ENCODE assay signal across 8 cellular contexts in genomic region chr1:1889090-1889750, GRCh38. TPM values are rescaled to one million over a fixed set of nuclear protein-coding genes. Genes with fewer than 3 reads are reported as not detected.
A peak's percentile ranks its signal among the peaks of the same experiment; 100 is the strongest.
DNase-seq lines count a peak whose midpoint lies in the region; ATAC-seq and TF ChIP-seq lines count a peak whose summit lies in the region.

No MANE protein-coding gene starts in this region.

- H3K27me3 ChIP-seq in CD4-positive, alpha-beta memory T cell (ENCODE audit: insufficient read depth, low read length): no peaks in the 10 kb centered on the region
- H3K27me3 ChIP-seq in MM.1S (replicated peaks; ENCODE audit: insufficient read depth, low read length): no peaks in the 10 kb centered on the region
- no peaks in the 10 kb centered on the region for H3K27me3 ChIP-seq in dorsolateral prefrontal cortex

- peak overlapping the region; percentile 80; the same call in 1 of the 2 replicates for H3K9ac ChIP-seq in MM.1S (ENCODE audit: low read length)

- H3K4me3 Mint-ChIP-seq in CD4-positive, alpha-beta memory T cell: peak overlapping the region; percentile 71 to 93 (median 87)
- H3K4me3 Mint-ChIP-seq in nephron progenitor cell: peak overlapping the region; percentile 87

- no peaks in the 10 kb centered on the region for H3K27me3 Mint-ChIP-seq in CD4-positive, alpha-beta memory T cell
- H3K27me3 Mint-ChIP-seq in nephron progenitor cell (ENCODE audit: low read depth, poor library complexity): no peaks in the 10 kb centered on the region

- H3K27ac Mint-ChIP-seq in CD4-positive, alpha-beta memory T cell: peak overlapping the region; percentile 81 to 94 (median 88)
- peak overlapping the region; percentile 10 for H3K27ac Mint-ChIP-seq in nephron progenitor cell

- H3K79me2 ChIP-seq in MM.1S (ENCODE audit: low read length): peaks cover 65% of the 10 kb centered on the region

- peak overlapping the region; percentile 74 to 76 for H3K4me3 ChIP-seq in CD4-positive, alpha-beta memory T cell (ENCODE audit: low read length in 2 of 2)
- H3K4me3 ChIP-seq in MM.1S (ENCODE audit: low read length): peak overlapping the region; percentile 86
- peak overlapping the region; percentile 50 to 97 (median 88) for H3K4me3 ChIP-seq in dorsolateral prefrontal cortex

- H3K9me3 ChIP-seq in CD4-positive, alpha-beta memory T cell (ENCODE audit: control insufficient read depth in 1 of 2, low read length in 2 of 2): no peaks in the 10 kb centered on the region
- no peaks in the 10 kb centered on the region for H3K9me3 ChIP-seq in MM.1S (replicated peaks; ENCODE audit: insufficient read depth, low read length)

- H3K4me1 Mint-ChIP-seq in CD4-positive, alpha-beta memory T cell: peaks cover 29 to 65% (median 44%) of the 10 kb centered on the region in 4 donors
- peaks cover 45% of the 10 kb centered on the region for H3K4me1 Mint-ChIP-seq in nephron progenitor cell

- no peaks in the 10 kb centered on the region for H3K9me2 ChIP-seq in MM.1S (replicated peaks; ENCODE audit: insufficient read depth, low read length)

- peaks cover 36% of the 10 kb centered on the region for H4K20me1 ChIP-seq in MM.1S (ENCODE audit: insufficient read depth, low read length)

- intact Hi-C loops in CD4-positive, alpha-beta memory T cell (cut with micrococcal nuclease): loop anchor here (10.0 kb wide), 1 partner anchor 64 kb away; no protein-coding TSS in a partner anchor
- intact Hi-C loops in dorsolateral prefrontal cortex (cut with DNase I): loop anchor here in 1 of 2 donors (5.0 kb wide), 1 partner anchor 47 kb away; no protein-coding TSS in a partner anchor

- TF ChIP-seq CTCF in MM.1S (IDR thresholded peaks at IDR 0.05; ENCODE audit: low read length) (no peak), dorsolateral prefrontal cortex (IDR thresholded peaks at IDR 0.05 in 54 of 56, conservative IDR thresholded peaks at IDR 0.05 in 2 of 56; ENCODE audit: low read depth in 1 of 56, partially characterized antibody in 56 of 56) (no peak), nephron progenitor cell (IDR thresholded peaks at IDR 0.05) (no peak)

- POLR2A ChIA-PET in CD4-positive, alpha-beta memory T cell (lab: Charles Lee; ENCODE audit: partially characterized antibody): interaction anchor here (0.6 to 2.9 kb wide), 6 partner anchors 10 to 109 kb away, joined by 3 to 15 read pairs (median 4); no protein-coding TSS in a partner anchor

- H3K4me2 ChIP-seq in MM.1S (ENCODE audit: low read depth, low read length): peak overlapping the region; percentile 80

- H3K4me1 ChIP-seq in CD4-positive, alpha-beta memory T cell (ENCODE audit: insufficient read depth, low read length): peaks cover 66% of the 10 kb centered on the region
- H3K4me1 ChIP-seq in MM.1S (ENCODE audit: low read length): peaks cover 18% of the 10 kb centered on the region

- H3K36me3 Mint-ChIP-seq in CD4-positive, alpha-beta memory T cell: peaks cover 8 to 18% of the 10 kb centered on the region in 2 donors
- peaks cover 38% of the 10 kb centered on the region for H3K36me3 Mint-ChIP-seq in nephron progenitor cell (ENCODE audit: low read depth)

- ATAC-seq in HG02759 (IDR thresholded peaks at IDR 0.05; ENCODE audit: unreplicated experiment) (no peak), GM18867 (IDR thresholded peaks at IDR 0.05; ENCODE audit: unreplicated experiment) (no peak)

- H3K27ac ChIP-seq in CD4-positive, alpha-beta memory T cell (ENCODE audit: low read depth, low read length): peak overlapping the region; percentile 91
- no peak overlapping the region for H3K27ac ChIP-seq in MM.1S (ENCODE audit: low read length)
- peak overlapping the region in 50 of 59 donors; percentile 55 to 97 (median 90) for H3K27ac ChIP-seq in dorsolateral prefrontal cortex

- H3K36me3 ChIP-seq in CD4-positive, alpha-beta memory T cell (ENCODE audit: insufficient read depth, low read length): no peaks in the 10 kb centered on the region
- no peaks in the 10 kb centered on the region; the same call in 1 of the 2 replicates for H3K36me3 ChIP-seq in MM.1S (replicated peaks; ENCODE audit: insufficient read depth, low read length)

- CTCF ChIA-PET in CD4-positive, alpha-beta memory T cell (lab: Charles Lee; ENCODE audit: partially characterized antibody): interaction anchor here (1.1 to 4.1 kb wide), 3 partner anchors 17 to 22 kb away, joined by 4 to 16 read pairs (median 9); no protein-coding TSS in a partner anchor

- peaks cover 8% of the 10 kb centered on the region for H3F3A ChIP-seq in MM.1S (ENCODE audit: insufficient read depth, low read length)

- H3K9me3 Mint-ChIP-seq in CD4-positive, alpha-beta memory T cell: peaks cover 0 to 1% (median 0%) of the 10 kb centered on the region in 8 donors
- peaks cover 22% of the 10 kb centered on the region for H3K9me3 Mint-ChIP-seq in nephron progenitor cell

- no peak for DNase-seq in CD4-positive, alpha-beta memory T cell
- no peak for DNase-seq in MM.1S
- no peak for DNase-seq in dorsolateral prefrontal cortex
- DNase-seq in nephron progenitor cell: no peak
- DNase-seq in NCI-H2029 treated with DMSO at 0.1 percent for 48 hours (lab: John Stamatoyannopoulos, UW): no peak
- DNase-seq in SIG-M5 (lab: John Stamatoyannopoulos, UW): no peak

- H2AFZ ChIP-seq in MM.1S (ENCODE audit: low read length): no peak overlapping the region

RNA-seq across cellular contexts. Expression of gene GNB1, which starts 1.7 kb away (rescaled TPM):
- 100 to 1,000 TPM; 257 to 276 TPM for total RNA-seq in CD4-positive, alpha-beta memory T cell
- 100 to 1,000 TPM in 1 of 2 donors, 10 to 100 TPM in 1; 70.9 to 137 TPM for polyA plus RNA-seq in CD4-positive, alpha-beta memory T cell
- total RNA-seq in dorsolateral prefrontal cortex: 100 to 1,000 TPM; 375 to 847 (median 628) TPM

RNA-seq across cellular contexts. Expression of gene CALML6, which starts 25.8 kb away (rescaled TPM):
- under 1 TPM; 0.44 to 0.78 TPM for total RNA-seq in CD4-positive, alpha-beta memory T cell
- not detected for polyA plus RNA-seq in CD4-positive, alpha-beta memory T cell
- total RNA-seq in dorsolateral prefrontal cortex: 1 to 10 TPM in 79 of 120 experiments, under 1 TPM in 38, not detected in 3; 0.25 to 4.5 (median 1.2) TPM

RNA-seq across cellular contexts. Expression of gene TMEM52, which starts 29.9 kb away (rescaled TPM):
- under 1 TPM in 1 of 2 experiments, not detected in 1; 0.55 TPM for total RNA-seq in CD4-positive, alpha-beta memory T cell
- polyA plus RNA-seq in CD4-positive, alpha-beta memory T cell: not detected
- 1 to 10 TPM in 71 of 120 experiments, under 1 TPM in 34, not detected in 15; 0.40 to 4.5 (median 1.4) TPM for total RNA-seq in dorsolateral prefrontal cortex
